8 cellular contexts compared by ENCODE assay signal in genomic region chr14:69460093-69460701, GRCh38. TPM values are rescaled to one million over a fixed set of nuclear protein-coding genes. Genes with fewer than 3 reads are reported as not detected.
DNase-seq lines count a peak whose midpoint lies in the region; ATAC-seq, FAIRE-seq and TF ChIP-seq lines count a peak whose summit lies in the region.

No MANE protein-coding gene starts in this region.

- H3K27ac Mint-ChIP-seq in Calu3 (ENCODE audit: unreplicated experiment): no peak overlapping the region
- no peak overlapping the region for H3K27ac Mint-ChIP-seq in activated CD8-positive, alpha-beta T cell treated with anti-CD3 and anti-CD28 coated beads, Interleukin-2, amount 10 ng/mL, durations not matched to agents 7 days and 5 days
- no peak overlapping the region for H3K27ac Mint-ChIP-seq in stimulated activated naive B cell treated with anti-CD40 and anti-IgM and Interleukin-4, amounts not matched to agents 10 μg/mL and 1 μg/mL and 100 μg/mL, for 72 hours

- H3K36me3 ChIP-seq in mucosa of descending colon (ENCODE audit: low read depth): no peaks in the 10 kb centered on the region

- H3K9me3 ChIP-seq in mucosa of descending colon: no peaks in the 10 kb centered on the region

- FAIRE-seq in endometrium (lab: Jason Lieb, UNC): peak; percentile 63

- H3K36me3 Mint-ChIP-seq in Calu3 (ENCODE audit: insufficient read depth, unreplicated experiment): no peaks in the 10 kb centered on the region
- H3K36me3 Mint-ChIP-seq in activated CD8-positive, alpha-beta T cell treated with anti-CD3 and anti-CD28 coated beads, Interleukin-2, amount 10 ng/mL, durations not matched to agents 7 days and 5 days (ENCODE audit: low read depth): peaks cover 19% of the 10 kb centered on the region
- peaks cover 26 to 41% of the 10 kb centered on the region in 2 donors for H3K36me3 Mint-ChIP-seq in stimulated activated naive B cell treated with anti-CD40 and anti-IgM and Interleukin-4, amounts not matched to agents 10 μg/mL and 1 μg/mL and 100 μg/mL, for 72 hours

- intact Hi-C loops in Calu3 (cut with micrococcal nuclease; ENCODE audit: unreplicated experiment) (loop anchor here (1.0 to 5.0 kb wide), 3 partner anchors 198 to 333 kb away; partner anchors contain the start of gene GALNT16), mucosa of descending colon (cut with DNase I, micrococcal nuclease) (loop anchor here (10.0 kb wide), 1 partner anchor 215 kb away; no protein-coding TSS in a partner anchor)

- CTCF ChIA-PET in Calu3 (lab: Charles Lee): interaction anchor here (0.6 to 2.5 kb wide), 12 partner anchors 12 to 597 kb away, joined by 3 to 22 read pairs (median 3); partner anchors contain the start of genes ERH, GALNT16 and SLC39A9
- CTCF ChIA-PET in activated CD8-positive, alpha-beta T cell treated with anti-CD3 and anti-CD28 coated beads, Interleukin-2, amount 10 ng/mL, durations not matched to agents 7 days and 5 days (lab: Charles Lee): interaction anchor here (0.7 to 3.1 kb wide), 25 partner anchors 10 to 353 kb away, joined by 3 to 65 read pairs (median 4); no protein-coding TSS in a partner anchor

- H3K4me3 ChIP-seq in mucosa of descending colon: no peak overlapping the region

- no peak overlapping the region for H3K4me3 Mint-ChIP-seq in Calu3 (ENCODE audit: low read depth, unreplicated experiment)
- no peak overlapping the region for H3K4me3 Mint-ChIP-seq in activated CD8-positive, alpha-beta T cell treated with anti-CD3 and anti-CD28 coated beads, Interleukin-2, amount 10 ng/mL, durations not matched to agents 7 days and 5 days
- no peak overlapping the region for H3K4me3 Mint-ChIP-seq in stimulated activated naive B cell treated with anti-CD40 and anti-IgM and Interleukin-4, amounts not matched to agents 10 μg/mL and 1 μg/mL and 100 μg/mL, for 72 hours

- H3K27me3 Mint-ChIP-seq in Calu3 (ENCODE audit: unreplicated experiment): no peaks in the 10 kb centered on the region
- no peaks in the 10 kb centered on the region for H3K27me3 Mint-ChIP-seq in activated CD8-positive, alpha-beta T cell treated with anti-CD3 and anti-CD28 coated beads, Interleukin-2, amount 10 ng/mL, durations not matched to agents 7 days and 5 days (ENCODE audit: low read depth)
- no peaks in the 10 kb centered on the region for H3K27me3 Mint-ChIP-seq in stimulated activated naive B cell treated with anti-CD40 and anti-IgM and Interleukin-4, amounts not matched to agents 10 μg/mL and 1 μg/mL and 100 μg/mL, for 72 hours

- DNase-seq in Calu3 (peak; percentile 71), HK-2 (ENCODE audit: unreplicated experiment) (peak; percentile 46), NCI-H774 (lab: John Stamatoyannopoulos, UW) (peak; percentile 17), mucosa of descending colon (peak in 2 of 3 donors; percentile 55 to 68)
- peak; percentile 71 for DNase-seq in activated CD8-positive, alpha-beta T cell treated with anti-CD3 and anti-CD28 coated beads, Interleukin-2, amount 10 ng/mL, durations not matched to agents 7 days and 5 days
- peak; percentile 51 for DNase-seq in stimulated activated naive B cell treated with anti-CD40 and anti-IgM and Interleukin-4, amounts not matched to agents 10 μg/mL and 1 μg/mL and 100 μg/mL, for 72 hours

- no TSS peak for BruUV-seq in Calu3 (replicated peaks; lab: Mats Ljungman, UMichigan)

- POLR2A ChIA-PET in activated CD8-positive, alpha-beta T cell treated with anti-CD3 and anti-CD28 coated beads, Interleukin-2, amount 10 ng/mL, durations not matched to agents 7 days and 5 days (lab: Charles Lee): no interaction called here

- peaks cover 10% of the 10 kb centered on the region for H3K4me1 Mint-ChIP-seq in Calu3 (ENCODE audit: low read depth, unreplicated experiment)
- no peaks in the 10 kb centered on the region for H3K4me1 Mint-ChIP-seq in activated CD8-positive, alpha-beta T cell treated with anti-CD3 and anti-CD28 coated beads, Interleukin-2, amount 10 ng/mL, durations not matched to agents 7 days and 5 days (ENCODE audit: low read depth)
- H3K4me1 Mint-ChIP-seq in stimulated activated naive B cell treated with anti-CD40 and anti-IgM and Interleukin-4, amounts not matched to agents 10 μg/mL and 1 μg/mL and 100 μg/mL, for 72 hours: no peaks in the 10 kb centered on the region

- TF ChIP-seq CTCF in Calu3 (IDR thresholded peaks at IDR 0.05; ENCODE audit: unreplicated experiment) (peak; percentile 58), mucosa of descending colon (IDR thresholded peaks at IDR 0.05) (peak; percentile 42)

- H3K9me3 Mint-ChIP-seq in Calu3 (ENCODE audit: low read depth, unreplicated experiment): no peaks in the 10 kb centered on the region
- no peaks in the 10 kb centered on the region for H3K9me3 Mint-ChIP-seq in activated CD8-positive, alpha-beta T cell treated with anti-CD3 and anti-CD28 coated beads, Interleukin-2, amount 10 ng/mL, durations not matched to agents 7 days and 5 days (ENCODE audit: insufficient read depth)
- H3K9me3 Mint-ChIP-seq in stimulated activated naive B cell treated with anti-CD40 and anti-IgM and Interleukin-4, amounts not matched to agents 10 μg/mL and 1 μg/mL and 100 μg/mL, for 72 hours: no peaks in the 10 kb centered on the region

- ATAC-seq in activated CD8-positive, alpha-beta T cell treated with anti-CD3 and anti-CD28 coated beads, Interleukin-2, amount 10 ng/mL, durations not matched to agents 7 days and 5 days: peak; percentile 85
- ATAC-seq in mucosa of descending colon (peak; percentile 99), GM21723 (IDR thresholded peaks at IDR 0.05; ENCODE audit: unreplicated experiment) (no peak)
- ATAC-seq in stimulated activated naive B cell treated with anti-CD40 and anti-IgM and Interleukin-4, amounts not matched to agents 10 μg/mL and 1 μg/mL and 100 μg/mL, for 72 hours (replicated peaks): peak; percentile 97 to 98

- H3K4me1 ChIP-seq in mucosa of descending colon (ENCODE audit: low read depth): no peaks in the 10 kb centered on the region

RNA-seq across cellular contexts. Expression of gene PLEKHD1, which starts 24.3 kb away (rescaled TPM):
- 0.56 and 0.73 TPM in 2 replicates for total RNA-seq in Calu3 (2022)
- total RNA-seq in activated CD8-positive, alpha-beta T cell treated with anti-CD3 and anti-CD28 coated beads, Interleukin-2, amount 10 ng/mL, durations not matched to agents 7 days and 5 days: under 1 TPM; 0.10 to 0.13 TPM
- total RNA-seq in mucosa of descending colon: under 1 TPM in 2 of 3 donors, not detected in 1; 0.06 to 0.14 TPM

Comparison
In these comparisons a context has a peak if more than half of its experiments do, and no peak if none do; other contexts are left out.
1. DNase-seq: peak in every context shown above with its lines; median percentile 71 in Calu3; 71 in activated CD8-positive, alpha-beta T cell treated with anti-CD3 and anti-CD28 coated beads, Interleukin-2, amount 10 ng/mL, durations not matched to agents 7 days and 5 days; 62 in mucosa of descending colon; 51 in stimulated activated naive B cell treated with anti-CD40 and anti-IgM and Interleukin-4, amounts not matched to agents 10 μg/mL and 1 μg/mL and 100 μg/mL, for 72 hours; 46 in HK-2; 17 in NCI-H774.